8 cellular contexts compared by ENCODE assay signal in genomic region chr16:81204794-81205680, GRCh38. TPM values are rescaled to one million over a fixed set of nuclear protein-coding genes. Genes with fewer than 3 reads are reported as not detected.
DNase-seq lines count a peak whose midpoint lies in the region; ATAC-seq, FAIRE-seq and TF ChIP-seq lines count a peak whose summit lies in the region.

No MANE protein-coding gene starts in this region.

- H3K4me3 Mint-ChIP-seq in CD4-positive, CD25-positive, alpha-beta regulatory T cell: no peak overlapping the region

- FAIRE-seq in GM12878 (lab: Jason Lieb, UNC): peak; percentile 70

- peak; percentile 54 for TF ChIP-seq RAD21 in GM12878 (IDR thresholded peaks at IDR 0.05; ENCODE audit: insufficient read depth, low read depth, low read length)

- no peak for ATAC-seq in CD4-positive, CD25-positive, alpha-beta regulatory T cell (ENCODE audit: low read depth in 2 of 2)
- ATAC-seq in GM12878 (peak; percentile 75), GM18858 (IDR thresholded peaks at IDR 0.05; ENCODE audit: unreplicated experiment) (no peak)

- no peaks in the 10 kb centered on the region for H3F3A ChIP-seq in PC-9 (ENCODE audit: insufficient read depth, low read depth)

- H3K27ac ChIP-seq in CD4-positive, CD25-positive, alpha-beta regulatory T cell (ENCODE audit: insufficient read depth, low read length, poor library complexity, severe bottlenecking): no peak overlapping the region
- no peak overlapping the region for H3K27ac ChIP-seq in PC-9
- no peak overlapping the region for H3K27ac ChIP-seq in GM12878 (ENCODE audit: control insufficient read depth, insufficient read depth)

- CTCF ChIA-PET in PC-9 (lab: Charles Lee): interaction anchor here (0.5 to 1.1 kb wide), 10 partner anchors 8 to 598 kb away, joined by 3 to 14 read pairs (median 9); no protein-coding TSS in a partner anchor
- CTCF ChIA-PET in GM12878 (lab: Yijun Ruan, JAX): interaction anchor here (0.6 to 2.8 kb wide), 32 partner anchors 9 to 971 kb away, joined by 3 to 17 read pairs (median 4); partner anchors contain the start of genes ATMIN and BCO1

- H2AFZ ChIP-seq in PC-9: no peak overlapping the region
- no peak overlapping the region for H2AFZ ChIP-seq in GM12878 (ENCODE audit: control insufficient read depth, low read depth, low read length)

- POLR2A ChIA-PET in PC-9 (lab: Charles Lee; ENCODE audit: unreplicated experiment) (interaction anchor here (0.5 to 0.7 kb wide), 2 partner anchors 18 to 61 kb away, joined by 3 read pairs; no protein-coding TSS in a partner anchor), GM12878 (lab: Charles Lee) (interaction anchor here (0.7 kb wide), 2 partner anchors 11 to 222 kb away, joined by 3 to 4 read pairs; no protein-coding TSS in a partner anchor)

- no peak overlapping the region for H3K9ac ChIP-seq in GM12878 (ENCODE audit: control insufficient read depth, insufficient read depth, low read length)

- H4K20me1 ChIP-seq in PC-9 (ENCODE audit: insufficient read depth) (no peaks in the 10 kb centered on the region), GM12878 (ENCODE audit: control insufficient read depth, insufficient read depth) (no peaks in the 10 kb centered on the region)

- no peak for TF ChIP-seq POLR2A in GM12878 (IDR thresholded peaks at IDR 0.05; ENCODE audit: low read depth, low read length)

- TF ChIP-seq CTCF in PC-9 (conservative IDR thresholded peaks at IDR 0.05): peak; percentile 86
- TF ChIP-seq CTCF in GM12878 (IDR thresholded peaks at IDR 0.05 in 2 of 3, conservative IDR thresholded peaks at IDR 0.05 in 1 of 3; ENCODE audit: control insufficient read depth in 2 of 3, extremely low read depth in 1 of 3, insufficient read depth in 1 of 3, low read depth in 3 of 3, low read length in 3 of 3): peak; percentile 67 to 86 (median 73)

- H3K4me1 ChIP-seq in CD4-positive, CD25-positive, alpha-beta regulatory T cell (ENCODE audit: control insufficient read depth, insufficient read depth, low read length, poor library complexity, severe bottlenecking): no peaks in the 10 kb centered on the region
- H3K4me1 ChIP-seq in PC-9 (replicated peaks; ENCODE audit: insufficient read depth) (no peaks in the 10 kb centered on the region), GM12878 (ENCODE audit: control insufficient read depth, insufficient read depth, low read length) (no peaks in the 10 kb centered on the region)

- no peaks in the 10 kb centered on the region for H3K9me3 ChIP-seq in CD4-positive, CD25-positive, alpha-beta regulatory T cell (ENCODE audit: control insufficient read depth in 2 of 2, low read length in 2 of 2)
- H3K9me3 ChIP-seq in PC-9 (ENCODE audit: insufficient read depth, low read depth) (no peaks in the 10 kb centered on the region), GM12878 (replicated peaks; ENCODE audit: control insufficient read depth, insufficient read depth, low read length) (no peaks in the 10 kb centered on the region)

- H3K79me2 ChIP-seq in PC-9 (ENCODE audit: low read depth) (no peaks in the 10 kb centered on the region), GM12878 (ENCODE audit: control insufficient read depth, insufficient read depth, low read length) (no peaks in the 10 kb centered on the region)

- no peak overlapping the region for H3K4me2 ChIP-seq in PC-9
- H3K4me2 ChIP-seq in GM12878 (ENCODE audit: control insufficient read depth, insufficient read depth): no peak overlapping the region

- peak in 2 of 3 donors; percentile 28 to 50 for DNase-seq in CD4-positive, CD25-positive, alpha-beta regulatory T cell
- DNase-seq in H7 (peak; percentile 73), PC-9 (no peak), GM12878 (ENCODE audit: low read depth, low spot score) (peak; percentile 11), inferior parietal cortex (ENCODE audit: extremely low spot score) (peak; percentile 90), NCI-H187 treated with DMSO at 0.1 percent for 48 hours (lab: John Stamatoyannopoulos, UW) (no peak)
- DNase-seq in stimulated activated CD4-positive, alpha-beta T cell treated with anti-CD3 and anti-CD28 coated beads, Interleukin-15, amount 100 ng/mL, for 24 hours: peak; percentile 69

- no peak for TF ChIP-seq EP300 in GM12878 (IDR thresholded peaks at IDR 0.05; ENCODE audit: borderline replicate concordance in 1 of 2, control insufficient read depth in 1 of 2, low read depth in 2 of 2, low read length in 2 of 2)

- H3K27me3 Mint-ChIP-seq in CD4-positive, CD25-positive, alpha-beta regulatory T cell: peaks cover 13% of the 10 kb centered on the region

- peaks cover 2% of the 10 kb centered on the region for H3K27me3 ChIP-seq in CD4-positive, CD25-positive, alpha-beta regulatory T cell (ENCODE audit: control insufficient read depth, insufficient read depth, low read length)
- H3K27me3 ChIP-seq in H7 (ENCODE audit: control insufficient read depth, insufficient read depth, low read length) (no peaks in the 10 kb centered on the region), PC-9 (ENCODE audit: insufficient read depth, low read depth) (no peaks in the 10 kb centered on the region), GM12878 (replicated peaks in 1 of 2; ENCODE audit: control insufficient read depth in 2 of 2, insufficient read depth in 2 of 2, low read length in 1 of 2) (peaks cover 0 to 1% of the 10 kb centered on the region in 2 experiments; a peak in 1 of 4 replicates)

- BruUV-seq in PC-9 (replicated peaks; lab: Mats Ljungman, UMichigan) (no TSS peak), GM12878 (replicated peaks; lab: Mats Ljungman, UMichigan) (no TSS peak)

- in situ Hi-C loops in GM12878 (cut with MboI): loop anchor here (5.0 kb wide), 1 partner anchor 532 kb away; no protein-coding TSS in a partner anchor

- H3K9me3 Mint-ChIP-seq in CD4-positive, CD25-positive, alpha-beta regulatory T cell: no peaks in the 10 kb centered on the region

- H3K9me2 ChIP-seq in PC-9 (ENCODE audit: insufficient read depth): no peaks in the 10 kb centered on the region

- peaks cover 0 to 4% (median 0%) of the 10 kb centered on the region in 4 donors for H3K4me1 Mint-ChIP-seq in CD4-positive, CD25-positive, alpha-beta regulatory T cell

- WGBS in GM12878 (ENCODE audit: insufficient coverage, insufficient replicate concordance, low lambda C conversion rate, missing lambda C conversion rate): 20% methylated on average over 14 of the region's 14 CpGs

- no peaks in the 10 kb centered on the region for H3K36me3 Mint-ChIP-seq in CD4-positive, CD25-positive, alpha-beta regulatory T cell

- intact Hi-C loops in PC-9 (cut with micrococcal nuclease; ENCODE audit: unreplicated experiment): loop anchor here (5.0 kb wide), 1 partner anchor 157 kb away; no protein-coding TSS in a partner anchor
- intact Hi-C loops in GM12878 (cut with micrococcal nuclease; ENCODE audit: unreplicated experiment): loop anchor here (2.0 kb wide), 1 partner anchor 534 kb away; no protein-coding TSS in a partner anchor

- SMC1A ChIA-PET in GM12878 (lab: Charles Lee; ENCODE audit: uncharacterized antibody, unreplicated experiment): interaction anchor here (0.6 to 1.6 kb wide), 8 partner anchors 12 to 533 kb away, joined by 3 to 12 read pairs (median 3); no protein-coding TSS in a partner anchor

- no peaks in the 10 kb centered on the region for H3K36me3 ChIP-seq in CD4-positive, CD25-positive, alpha-beta regulatory T cell (ENCODE audit: control insufficient read depth, insufficient read depth, low read length)
- H3K36me3 ChIP-seq in H7 (replicated peaks; ENCODE audit: control insufficient read depth, insufficient read depth, low read length) (no peaks in the 10 kb centered on the region), PC-9 (ENCODE audit: low read depth) (no peaks in the 10 kb centered on the region), GM12878 (ENCODE audit: control insufficient read depth in 2 of 2, insufficient read depth in 2 of 2, low read length in 1 of 2) (no peaks in the 10 kb centered on the region)

- no peak overlapping the region for H3K4me3 ChIP-seq in CD4-positive, CD25-positive, alpha-beta regulatory T cell (ENCODE audit: low read depth, low read length)
- H3K4me3 ChIP-seq in H7 (ENCODE audit: insufficient read depth, low read depth, low read length): no peak overlapping the region
- H3K4me3 ChIP-seq in PC-9: no peak overlapping the region
- no peak overlapping the region for H3K4me3 ChIP-seq in GM12878

- no peak overlapping the region for H3K27ac Mint-ChIP-seq in CD4-positive, CD25-positive, alpha-beta regulatory T cell

- RAD21 ChIA-PET in GM12878 (lab: Charles Lee; ENCODE audit: unreplicated experiment): interaction anchor here (1.3 to 1.4 kb wide), 2 partner anchors 115 to 132 kb away, joined by 3 to 4 read pairs; no protein-coding TSS in a partner anchor

TF ChIP-seq in GM12878, 131 proteins besides CTCF, POLR2A, EP300 and RAD21:
- TF ChIP-seq MYC (IDR thresholded peaks at IDR 0.05; ENCODE audit: insufficient read depth, insufficient read length, insufficient replicate concordance, low read length, severe bottlenecking): no peak
- TF ChIP-seq JUNB (IDR thresholded peaks at IDR 0.05): no peak
- TF ChIP-seq CEBPB (IDR thresholded peaks at IDR 0.05; ENCODE audit: borderline replicate concordance in 1 of 2, low read depth in 2 of 2, low read length in 2 of 2): no peak
- peak; percentile 47; the same call in 1 of the 2 replicates for TF ChIP-seq SMC3 (IDR thresholded peaks at IDR 0.05; ENCODE audit: borderline replicate concordance, low read length)

RNA-seq across cellular contexts. Expression of gene BCO1, which starts 33.5 kb away (rescaled TPM):
- not detected for total RNA-seq in CD4-positive, CD25-positive, alpha-beta regulatory T cell
- not detected for polyA plus RNA-seq in CD4-positive, CD25-positive, alpha-beta regulatory T cell
- total RNA-seq in H7 (2014; rRNA removed; shearing (Covaris generic)): 0.10 and 0.63 TPM in 2 replicates
- total RNA-seq in PC-9 (2021) (1.4 and 1.5 TPM in 2 replicates), GM12878 (2014; rRNA removed) (not detected in 2 replicates), GM12878 (2014; rRNA removed; fragmentation: Illumina TruSeq; extraction: Trizol) (not detected in 2 replicates), GM12878 (2021) (not detected in 2 replicates)
- total RNA-seq in GM12878 (2013; cell fraction: nucleolus; rRNA removed): not detected in 2 replicates
- not detected for polyA plus RNA-seq in GM12878 (2011; ENCODE audit: low read depth)
- polyA plus RNA-seq in GM12878 (2011; rRNA removed) (0.12 and 0.14 TPM in 2 replicates), GM12878 (2014; fragmentation: Illumina TruSeq; extraction: Trizol) (not detected in 2 replicates), GM12878 (2014; fragmentation: Nextera tagmentation; extraction: Ambion mirVana) (under 1 TPM; 0.09 to 0.21 TPM), GM12878 (2014; rRNA removed) (not detected in 2 replicates), GM12878 (2016; fragmentation: Nextera tagmentation; extraction: Ambion mirVana) (not detected)
- 0.17 and 0.18 TPM in 2 replicates for polyA plus RNA-seq in GM12878 (2011; cell fraction: cytosol; rRNA removed)
- 0.10 and 0.36 TPM in 2 replicates for polyA plus RNA-seq in GM12878 (2011; cell fraction: nucleus; rRNA removed)
- not detected in 2 replicates for polyA plus RNA-seq in GM12878 (2012)
- not detected in 2 replicates for polyA minus RNA-seq in GM12878 (2011; rRNA and poly(A)+ RNA removed)
- polyA minus RNA-seq in GM12878 (2011; cell fraction: cytosol; rRNA and poly(A)+ RNA removed): not detected in 2 replicates
- 0.24 TPM in 1 of 2 replicates, not detected in the other for polyA minus RNA-seq in GM12878 (2011; cell fraction: nucleus; rRNA and poly(A)+ RNA removed)

Comparison
In these comparisons a context has a peak if more than half of its experiments do, and no peak if none do; other contexts are left out.
1. DNase-seq: peak in CD4-positive, CD25-positive, alpha-beta regulatory T cell (2 of 3), H7 (single experiment), GM12878 (single experiment), inferior parietal cortex (single experiment) and stimulated activated CD4-positive, alpha-beta T cell treated with anti-CD3 and anti-CD28 coated beads, Interleukin-15, amount 100 ng/mL, for 24 hours (single experiment); none in PC-9 (0 of 2) and NCI-H187 treated with DMSO at 0.1 percent for 48 hours (single experiment).